Comparison of ENCODE assay signal across 15 cellular contexts in the genomic region with DNA sequence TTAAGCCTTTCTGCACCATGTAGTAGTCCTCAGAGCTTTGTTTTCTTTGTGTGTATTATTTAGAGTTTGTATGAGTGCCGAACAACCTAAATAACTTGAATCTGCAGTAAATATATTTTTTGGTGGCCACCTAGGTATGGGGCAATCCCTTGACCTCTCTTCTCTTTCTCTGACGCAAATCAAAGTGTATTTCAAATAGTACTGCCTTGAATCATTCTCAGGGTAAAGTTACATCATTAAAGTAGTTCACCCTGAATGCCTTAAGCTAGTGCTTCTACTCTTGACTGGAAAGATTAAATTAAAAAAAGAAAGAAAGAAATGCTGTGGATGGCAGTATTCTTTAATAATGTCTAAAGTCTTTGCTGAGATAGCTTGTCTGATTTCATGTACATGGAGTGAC.
DNase-seq lines count a peak whose midpoint lies in the region; TF ChIP-seq lines count a peak whose summit lies in the region.
"Had no signal": no experiment of that assay in that cellular context is flagged by ENCODE, and none has a peak within 500 bp of the region (broad histone marks: within the 10 kb centered on the region; RNA-seq: fewer than 3 reads in every experiment).

No MANE protein-coding gene starts in this region.

- H4K8ac ChIP-seq in mesendoderm (ENCODE audit: low read depth, low read length), result no peak overlapping the region

- no peak for DNase-seq in Calu3
- peak; percentile 92 for DNase-seq in NCI-H226
- peak; percentile 59 for DNase-seq in astrocyte of the spinal cord (ENCODE audit: low read depth, low spot score)
- DNase-seq in mesendoderm, result peak; percentile 5
- no peak for DNase-seq in CD14-positive monocyte (ENCODE audit: low spot score)
- DNase-seq in suprapubic skin (ENCODE audit: low spot score in 2 of 2), result no peak
- no peak for DNase-seq in NCI-H1436 (lab: John Stamatoyannopoulos, UW)
- DNase-seq: CD4-positive, alpha-beta memory T cell; NCI-H1092 treated with DMSO at 0.1 percent for 48 hours; NCI-H1694; NCI-H345; NCI-H526 treated with DMSO at 0.1 percent for 48 hours; T-cell had no signal

- CTCF ChIA-PET in Calu3 (lab: Charles Lee), result no interaction called here

- no CpG with 5 or more reads among the region's 2 CpGs for WGBS in mesendoderm (ENCODE audit: extremely low coverage, insufficient coverage, low lambda C conversion rate)
- 68% methylated on average over 2 of the region's 2 CpGs for WGBS in suprapubic skin

- H3K36me3 ChIP-seq in mesendoderm (ENCODE audit: control insufficient read depth, insufficient read depth, low read length), result no peaks in the 10 kb centered on the region
- H3K36me3 ChIP-seq in suprapubic skin, result no peaks in the 10 kb centered on the region

- H3K4me3 ChIP-seq in astrocyte of the spinal cord (ENCODE audit: low read depth, low read length) (no peak overlapping the region), mesendoderm (ENCODE audit: low read length) (no peak overlapping the region), suprapubic skin (no peak overlapping the region)

- intact Hi-C loops in Calu3 (cut with micrococcal nuclease; ENCODE audit: unreplicated experiment), result no loop called here
- intact Hi-C loops in CD14-positive monocyte (cut with micrococcal nuclease), result no loop called here

- H3K18ac ChIP-seq in mesendoderm (ENCODE audit: low read length), result no peak overlapping the region

- H3K27me3 ChIP-seq in mesendoderm (ENCODE audit: insufficient read depth, low read length, poor library complexity) (no peaks in the 10 kb centered on the region), suprapubic skin (no peaks in the 10 kb centered on the region)

- H3K36me3 Mint-ChIP-seq in Calu3 (ENCODE audit: insufficient read depth, unreplicated experiment) (no peaks in the 10 kb centered on the region), CD14-positive monocyte (no peaks in the 10 kb centered on the region)
- H3K36me3 Mint-ChIP-seq: CD4-positive, alpha-beta memory T cell; T-cell had no signal

- H3K23ac ChIP-seq in mesendoderm (ENCODE audit: low read length), result no peak overlapping the region

- H3K4me3 Mint-ChIP-seq in Calu3 (ENCODE audit: low read depth, unreplicated experiment), result no peak overlapping the region
- no peak overlapping the region for H3K4me3 Mint-ChIP-seq in CD14-positive monocyte
- H3K4me3 Mint-ChIP-seq: B cell; CD4-positive, alpha-beta memory T cell; T-cell had no signal

- H3K9ac ChIP-seq in mesendoderm (ENCODE audit: low read length), result no peak overlapping the region
- H3K9ac ChIP-seq: KMS-11 had no signal

- no peak overlapping the region for H2BK5ac ChIP-seq in mesendoderm (ENCODE audit: low read length)

- no peaks in the 10 kb centered on the region for H3K9me3 ChIP-seq in suprapubic skin

- TF ChIP-seq EP300 in suprapubic skin (IDR thresholded peaks at IDR 0.05), result no peak

- H3K4me1 Mint-ChIP-seq in Calu3 (ENCODE audit: low read depth, unreplicated experiment) (peaks cover 9% of the 10 kb centered on the region), CD14-positive monocyte (no peaks in the 10 kb centered on the region)
- H3K4me1 Mint-ChIP-seq: B cell; CD4-positive, alpha-beta memory T cell; T-cell had no signal

- no peak overlapping the region for H2BK120ac ChIP-seq in mesendoderm (ENCODE audit: low read depth, low read length)

- H3K27me3 Mint-ChIP-seq in Calu3 (ENCODE audit: unreplicated experiment) (no peaks in the 10 kb centered on the region), CD14-positive monocyte (ENCODE audit: low read depth in 3 of 3) (peaks cover 0 to 3% (median 0%) of the 10 kb centered on the region in 3 donors)
- H3K27me3 Mint-ChIP-seq: B cell; CD4-positive, alpha-beta memory T cell; T-cell had no signal

- TF ChIP-seq CTCF in Calu3 (IDR thresholded peaks at IDR 0.05; ENCODE audit: unreplicated experiment) (no peak), astrocyte of the spinal cord (IDR thresholded peaks at IDR 0.05; ENCODE audit: low read depth, low read length) (no peak), CD14-positive monocyte (IDR thresholded peaks at IDR 0.05) (no peak), suprapubic skin (IDR thresholded peaks at IDR 0.05) (no peak)

- H3K4me2 ChIP-seq in mesendoderm (ENCODE audit: low read length), result no peak overlapping the region
- H3K4me2 ChIP-seq: KMS-11 had no signal

- no peak overlapping the region for H4K5ac ChIP-seq in mesendoderm (ENCODE audit: low read length)

- TF ChIP-seq POLR2A in suprapubic skin (IDR thresholded peaks at IDR 0.05), result no peak

- H3K4ac ChIP-seq in mesendoderm (ENCODE audit: low read depth, low read length), result no peak overlapping the region

- in situ Hi-C loops in astrocyte of the spinal cord (cut with HindIII; ENCODE audit: low sequenced_read_pairs), result no loop called here

- H2BK15ac ChIP-seq in mesendoderm (replicated peaks; ENCODE audit: low read depth), result no peak overlapping the region

- no peak overlapping the region for H2AK5ac ChIP-seq in mesendoderm (ENCODE audit: low read length)

- no TSS peak for BruUV-seq in Calu3 (replicated peaks; lab: Mats Ljungman, UMichigan)

- H3K27ac ChIP-seq in mesendoderm (ENCODE audit: low read depth, low read length) (no peak overlapping the region), suprapubic skin (no peak overlapping the region)
- H3K27ac ChIP-seq: KMS-11 had no signal

- H3K79me1 ChIP-seq in mesendoderm (ENCODE audit: low read length), result no peaks in the 10 kb centered on the region

- no peaks in the 10 kb centered on the region for H3K79me2 ChIP-seq in mesendoderm (ENCODE audit: control insufficient read depth, insufficient read depth, low read length)

- H3K56ac ChIP-seq in mesendoderm (ENCODE audit: low read length), result no peak overlapping the region

- H3K27ac Mint-ChIP-seq in Calu3 (ENCODE audit: unreplicated experiment) (peak overlapping the region; percentile 66), CD14-positive monocyte (no peak overlapping the region)
- H3K27ac Mint-ChIP-seq: B cell; CD4-positive, alpha-beta memory T cell; T-cell had no signal

- H3K4me1 ChIP-seq in mesendoderm (ENCODE audit: control insufficient read depth, low read depth, low read length) (no peaks in the 10 kb centered on the region), suprapubic skin (no peaks in the 10 kb centered on the region)

- H3K9me3 Mint-ChIP-seq in Calu3 (ENCODE audit: low read depth, unreplicated experiment) (peaks cover 3% of the 10 kb centered on the region), CD14-positive monocyte (peaks cover 0 to 6% (median 0%) of the 10 kb centered on the region in 7 donors)

Comparison
In these comparisons a context has a peak if more than half of its experiments do, and no peak if none do; other contexts are left out.
1. DNase-seq: peak in NCI-H226 (single experiment), astrocyte of the spinal cord (single experiment) and mesendoderm (single experiment); none in Calu3 (single experiment), CD14-positive monocyte (single experiment), suprapubic skin (0 of 2) and NCI-H1436 (single experiment).